In genomic region chr7:23546897-23547572, GRCh38 we compare ENCODE assay signal across 8 cellular contexts. TPM values are rescaled to one million over a fixed set of nuclear protein-coding genes. Genes with fewer than 3 reads are reported as not detected.
DNase-seq lines count a peak whose midpoint lies in the region; ATAC-seq and TF ChIP-seq lines count a peak whose summit lies in the region.

No MANE protein-coding gene starts in this region.

- no peaks in the 10 kb centered on the region for H3K4me1 Mint-ChIP-seq in glutamatergic neuron (ENCODE audit: low read depth, unreplicated experiment)

- H3K4me3 Mint-ChIP-seq in glutamatergic neuron (ENCODE audit: unreplicated experiment), result no peak overlapping the region

- H3K27ac ChIP-seq in psoas muscle, result no peak overlapping the region

- H3K27me3 ChIP-seq in psoas muscle (ENCODE audit: insufficient read depth in 3 of 3, low read length in 2 of 3), result no peaks in the 10 kb centered on the region

- intact Hi-C loops in psoas muscle (cut with DNase I), result loop anchor here (5.0 to 10.0 kb wide), 3 partner anchors 165 to 272 kb away; partner anchors contain the start of gene STK31 (in 1 of the 2)

- H3K9me3 Mint-ChIP-seq in glutamatergic neuron (ENCODE audit: unreplicated experiment), result no peaks in the 10 kb centered on the region

- no peaks in the 10 kb centered on the region for H3K27me3 Mint-ChIP-seq in glutamatergic neuron (ENCODE audit: unreplicated experiment)

- H3K4me3 ChIP-seq in HFF-Myc (replicated peaks; ENCODE audit: low read depth, low read length) (no peak overlapping the region), psoas muscle (no peak overlapping the region)

- TF ChIP-seq CTCF in HFF-Myc (IDR thresholded peaks at IDR 0.05; ENCODE audit: low read depth, low read length, missing control alignments), result peak; percentile 89
- TF ChIP-seq CTCF in glutamatergic neuron (IDR thresholded peaks at IDR 0.05; ENCODE audit: partially characterized antibody, unreplicated experiment), result peak; percentile 93
- peak; percentile 94 for TF ChIP-seq CTCF in psoas muscle (IDR thresholded peaks at IDR 0.05)

- no peaks in the 10 kb centered on the region for H3K9me3 ChIP-seq in psoas muscle

- DNase-seq in GM04503 (ENCODE audit: low read depth) (peak; percentile 61), HFF-Myc (ENCODE audit: extremely low read depth, low read depth) (peak; percentile 86), NCI-H1092 treated with DMSO at 0.1 percent for 48 hours (lab: John Stamatoyannopoulos, UW) (peak; percentile 90), glutamatergic neuron (peak; percentile 75), psoas muscle (peak; percentile 60 to 71)
- DNase-seq in activated naive CD4-positive, alpha-beta T cell treated with anti-CD3 and anti-CD28 coated beads, Interleukin-2, amount 50 U/mL, for 16 hours, result peak; percentile 69

- no peaks in the 10 kb centered on the region for H3K36me3 ChIP-seq in psoas muscle (ENCODE audit: insufficient read depth in 1 of 2, low read depth in 1 of 2)

- WGBS in psoas muscle, 3 donors, result 43% methylated on average over 13 of the region's 13 CpGs

- no peak overlapping the region for H3K27ac Mint-ChIP-seq in glutamatergic neuron (ENCODE audit: unreplicated experiment)

- no peaks in the 10 kb centered on the region for H3K36me3 Mint-ChIP-seq in glutamatergic neuron (ENCODE audit: unreplicated experiment)

- ATAC-seq in SK-N-SH treated with all-trans-retinoic acid at 6 μM for 48 hours (peak; percentile 93), psoas muscle (peak; percentile 68 to 92 (median 79)), HG03139 (IDR thresholded peaks at IDR 0.05; ENCODE audit: unreplicated experiment) (no peak)

- no peaks in the 10 kb centered on the region for H3K4me1 ChIP-seq in psoas muscle

TF ChIP-seq in SK-N-SH treated with all-trans-retinoic acid at 6 μM for 48 hours, 23 proteins besides CTCF, POLR2A, EP300 and RAD21:
- TF ChIP-seq ZNF565 (CRISPR knock-in tag; conservative IDR thresholded peaks at IDR 0.05; ENCODE audit: low read depth) (no peak), ARNTL (CRISPR knock-in tag; IDR thresholded peaks at IDR 0.05; ENCODE audit: borderline replicate concordance, low read depth) (no peak), ZNF8 (CRISPR knock-in tag; IDR thresholded peaks at IDR 0.05) (no peak), TSHZ2 (CRISPR knock-in tag; IDR thresholded peaks at IDR 0.05) (no peak), CREB5 (CRISPR knock-in tag; IDR thresholded peaks at IDR 0.05; ENCODE audit: low read depth) (no peak), ZFP3 (CRISPR knock-in tag; IDR thresholded peaks at IDR 0.05) (no peak), PPARA (CRISPR knock-in tag; IDR thresholded peaks at IDR 0.05; ENCODE audit: borderline replicate concordance) (no peak), ZC3H10 (CRISPR knock-in tag; IDR thresholded peaks at IDR 0.05) (no peak), POU6F1 (CRISPR knock-in tag; IDR thresholded peaks at IDR 0.05; ENCODE audit: borderline replicate concordance, low read depth) (no peak), ESRRG (CRISPR knock-in tag; IDR thresholded peaks at IDR 0.05) (no peak), CSDC2 (CRISPR knock-in tag; IDR thresholded peaks at IDR 0.05) (no peak), OSR1 (CRISPR knock-in tag; IDR thresholded peaks at IDR 0.05) (no peak)

RNA-seq across cellular contexts. Expression of gene TRA2A, which starts 15.3 kb away (rescaled TPM):
- total RNA-seq in glutamatergic neuron (ENCODE audit: unreplicated experiment), result 108 TPM
- 10 to 100 TPM; 25.1 to 31.5 (median 28.5) TPM for total RNA-seq in psoas muscle
- 10 to 100 TPM; 17.5 to 35.6 (median 29.0) TPM for polyA plus RNA-seq in psoas muscle

RNA-seq across cellular contexts. Expression of gene CCDC126, which starts 50.1 kb away (rescaled TPM):
- total RNA-seq in glutamatergic neuron (ENCODE audit: unreplicated experiment) (17.4 TPM), psoas muscle (10 to 100 TPM in 3 of 4 donors, 1 to 10 TPM in 1; 9.8 to 13.4 (median 12.6) TPM)
- 10 to 100 TPM in 1 of 3 donors, 1 to 10 TPM in 2; 7.2 to 17.9 (median 8.9) TPM for polyA plus RNA-seq in psoas muscle
